In the genomic region with DNA sequence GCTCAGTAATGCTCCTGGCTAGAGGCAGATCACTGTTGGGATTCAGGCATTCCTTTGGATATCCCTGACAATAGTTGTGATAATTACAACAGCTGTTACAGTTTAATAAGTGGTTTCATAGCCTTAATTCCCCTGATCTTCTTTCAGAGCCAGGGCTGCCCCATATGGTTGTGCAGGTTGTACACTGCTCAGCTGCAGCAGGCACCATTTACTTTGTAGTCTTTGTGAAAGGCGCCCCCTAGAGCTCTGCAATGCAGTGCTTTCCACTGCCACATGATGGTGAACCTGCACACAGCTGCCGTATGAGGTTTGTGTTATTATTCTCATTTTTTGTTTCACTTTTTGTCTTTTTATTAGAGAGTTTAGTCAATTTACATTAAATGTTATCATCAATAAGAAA, we compare ENCODE assay signal across 8 cellular contexts.
DNase-seq lines count a peak whose midpoint lies in the region; ATAC-seq and TF ChIP-seq lines count a peak whose summit lies in the region.

No MANE protein-coding gene starts in this region.

- H3K27ac ChIP-seq in ascending aorta (no peak overlapping the region), mesendoderm (ENCODE audit: low read depth, low read length) (no peak overlapping the region), ovary (no peak overlapping the region)

- intact Hi-C loops in ascending aorta (cut with DNase I) (no loop called here), ovary (cut with DNase I) (no loop called here)

- ATAC-seq in stimulated activated naive CD8-positive, alpha-beta T cell treated with anti-CD3 and anti-CD28 coated beads, Interleukin-15, amount 100 ng/mL, for 72 hours: peak; percentile 54
- no peak for ATAC-seq in stimulated activated naive CD8-positive, alpha-beta T cell treated with anti-CD3 and anti-CD28 coated beads, Interleukin-15, Interleukin-2, amounts not matched to agents 100 U/mL and 50 U/mL, for 24 hours

- H3K4ac ChIP-seq in mesendoderm (ENCODE audit: low read depth, low read length): no peak overlapping the region

- DNase-seq in stimulated activated naive CD8-positive, alpha-beta T cell treated with anti-CD3 and anti-CD28 coated beads, Interleukin-15, amount 100 ng/mL, for 72 hours: peak in 1 of 2 donors; percentile 11
- no peak for DNase-seq in stimulated activated naive CD8-positive, alpha-beta T cell treated with anti-CD3 and anti-CD28 coated beads, Interleukin-15, Interleukin-2, amounts not matched to agents 100 U/mL and 50 U/mL, for 24 hours
- DNase-seq in HFFc6 (peak; percentile 64), MG63 (peak; percentile 33), ascending aorta (ENCODE audit: low spot score in 2 of 2) (no peak), mesendoderm (peak; percentile 59), ovary (no peak)
- DNase-seq in activated effector memory CD4-positive, alpha-beta T cell treated with anti-CD3 and anti-CD28 coated beads, Interleukin-2, amount 50 U/mL, for 16 hours: no peak

- H3K27me3 Mint-ChIP-seq in stimulated activated naive CD8-positive, alpha-beta T cell treated with anti-CD3 and anti-CD28 coated beads, Interleukin-15, amount 100 ng/mL, for 72 hours: peaks cover 18% of the 10 kb centered on the region
- peaks cover 4% of the 10 kb centered on the region; the same call in 1 of the 2 replicates for H3K27me3 Mint-ChIP-seq in HFFc6 (ENCODE audit: insufficient read depth)

- no peaks in the 10 kb centered on the region for H3K79me1 ChIP-seq in mesendoderm (ENCODE audit: low read length)

- no peak overlapping the region for H3K56ac ChIP-seq in mesendoderm (ENCODE audit: low read length)

- no peak overlapping the region for H3K4me3 Mint-ChIP-seq in stimulated activated naive CD8-positive, alpha-beta T cell treated with anti-CD3 and anti-CD28 coated beads, Interleukin-15, amount 100 ng/mL, for 72 hours
- no peak overlapping the region for H3K4me3 Mint-ChIP-seq in HFFc6

- H3K36me3 ChIP-seq in MG63 (no peaks in the 10 kb centered on the region), ascending aorta (no peaks in the 10 kb centered on the region), mesendoderm (ENCODE audit: control insufficient read depth, insufficient read depth, low read length) (no peaks in the 10 kb centered on the region), ovary (no peaks in the 10 kb centered on the region)

- H4K5ac ChIP-seq in mesendoderm (ENCODE audit: low read length): no peak overlapping the region

- H3K79me2 ChIP-seq in mesendoderm (ENCODE audit: control insufficient read depth, insufficient read depth, low read length): no peaks in the 10 kb centered on the region

- H3K9me3 ChIP-seq in MG63: no peaks in the 10 kb centered on the region; the same call in 1 of the 2 replicates
- H3K9me3 ChIP-seq in ascending aorta: no peaks in the 10 kb centered on the region
- no peaks in the 10 kb centered on the region for H3K9me3 ChIP-seq in ovary

- no peak overlapping the region for H2BK5ac ChIP-seq in mesendoderm (ENCODE audit: low read length)

- H3K4me1 ChIP-seq in ascending aorta (peaks cover 0 to 12% of the 10 kb centered on the region in 2 donors), mesendoderm (ENCODE audit: control insufficient read depth, low read depth, low read length) (no peaks in the 10 kb centered on the region), ovary (ENCODE audit: insufficient read depth) (no peaks in the 10 kb centered on the region)

- no peak overlapping the region for H3K27ac Mint-ChIP-seq in stimulated activated naive CD8-positive, alpha-beta T cell treated with anti-CD3 and anti-CD28 coated beads, Interleukin-15, amount 100 ng/mL, for 72 hours
- no peak overlapping the region for H3K27ac Mint-ChIP-seq in HFFc6

- no peak for TF ChIP-seq EP300 in ovary (IDR thresholded peaks at IDR 0.05)

- no peaks in the 10 kb centered on the region for H3K36me3 Mint-ChIP-seq in HFFc6 (ENCODE audit: low read depth)

- no peak overlapping the region for H3K18ac ChIP-seq in mesendoderm (ENCODE audit: low read length)

- H3K4me3 ChIP-seq in MG63 (no peak overlapping the region), ascending aorta (no peak overlapping the region), mesendoderm (ENCODE audit: low read length) (no peak overlapping the region), ovary (no peak overlapping the region)

- no peaks in the 10 kb centered on the region for H3K4me1 Mint-ChIP-seq in stimulated activated naive CD8-positive, alpha-beta T cell treated with anti-CD3 and anti-CD28 coated beads, Interleukin-15, amount 100 ng/mL, for 72 hours
- H3K4me1 Mint-ChIP-seq in HFFc6 (ENCODE audit: low read depth): peaks cover 10% of the 10 kb centered on the region; the same call in 1 of the 2 replicates

- H2AK5ac ChIP-seq in mesendoderm (ENCODE audit: low read length): no peak overlapping the region

- H3K4me2 ChIP-seq in mesendoderm (ENCODE audit: low read length): no peak overlapping the region

- no CpG with 5 or more reads among the region's 2 CpGs for WGBS in mesendoderm (ENCODE audit: extremely low coverage, insufficient coverage, low lambda C conversion rate)
- WGBS in ovary, 3 donors: 38 to 66% (median 52%) methylated on average over 2 of the region's 2 CpGs

- TF ChIP-seq POLR2A in ovary (IDR thresholded peaks at IDR 0.05): no peak

- peak; percentile 90 for TF ChIP-seq CTCF in HFFc6 (IDR thresholded peaks at IDR 0.05)
- TF ChIP-seq CTCF in ascending aorta (IDR thresholded peaks at IDR 0.05): peak in 2 of 3 experiments; percentile 11 to 21
- no peak for TF ChIP-seq CTCF in ovary (IDR thresholded peaks at IDR 0.05)

- no peaks in the 10 kb centered on the region for H3K9me3 Mint-ChIP-seq in stimulated activated naive CD8-positive, alpha-beta T cell treated with anti-CD3 and anti-CD28 coated beads, Interleukin-15, amount 100 ng/mL, for 72 hours
- no peaks in the 10 kb centered on the region for H3K9me3 Mint-ChIP-seq in HFFc6

- H3K27me3 ChIP-seq in MG63 (no peaks in the 10 kb centered on the region), ascending aorta (no peaks in the 10 kb centered on the region), mesendoderm (ENCODE audit: insufficient read depth, low read length, poor library complexity) (no peaks in the 10 kb centered on the region), ovary (no peaks in the 10 kb centered on the region)

- no peak overlapping the region for H2BK15ac ChIP-seq in mesendoderm (replicated peaks; ENCODE audit: low read depth)

- no peak overlapping the region for H3K23ac ChIP-seq in mesendoderm (ENCODE audit: low read length)

- H4K8ac ChIP-seq in mesendoderm (ENCODE audit: low read depth, low read length): no peak overlapping the region

- no peak overlapping the region for H2BK120ac ChIP-seq in mesendoderm (ENCODE audit: low read depth, low read length)

- H3K9ac ChIP-seq in mesendoderm (ENCODE audit: low read length): no peak overlapping the region

Comparison
In these comparisons a context has a peak if more than half of its experiments do, and no peak if none do; other contexts are left out.
1. DNase-seq: peak in HFFc6 (single experiment), MG63 (single experiment) and mesendoderm (single experiment); none in stimulated activated naive CD8-positive, alpha-beta T cell treated with anti-CD3 and anti-CD28 coated beads, Interleukin-15, Interleukin-2, amounts not matched to agents 100 U/mL and 50 U/mL, for 24 hours (single experiment), ascending aorta (0 of 2), activated effector memory CD4-positive, alpha-beta T cell treated with anti-CD3 and anti-CD28 coated beads, Interleukin-2, amount 50 U/mL, for 16 hours (single experiment) and ovary (0 of 5).
2. CTCF ChIP-seq: peak in HFFc6 (single experiment) and ascending aorta (2 of 3); none in ovary (0 of 3).